In genomic region chr11:35529971-35530495, GRCh38 we compare ENCODE assay signal across 10 cellular contexts. TPM values are rescaled to one million over a fixed set of nuclear protein-coding genes. Genes with fewer than 3 reads are reported as not detected.
DNase-seq lines count a peak whose midpoint lies in the region; ATAC-seq and TF ChIP-seq lines count a peak whose summit lies in the region.
"Had no signal": no experiment of that assay in that cellular context is flagged by ENCODE, and none has a peak within 500 bp of the region (broad histone marks: within the 10 kb centered on the region; RNA-seq: fewer than 3 reads in every experiment).

No MANE protein-coding gene starts in this region.

- H3K27me3 ChIP-seq in uterus, result no peaks in the 10 kb centered on the region
- H3K27me3 ChIP-seq in naive thymus-derived CD4-positive, alpha-beta T cell (ENCODE audit: control insufficient read depth in 2 of 2, insufficient read depth in 2 of 2, low read length in 2 of 2), result no peaks in the 10 kb centered on the region

- H3K27ac Mint-ChIP-seq in naive thymus-derived CD4-positive, alpha-beta T cell, result no peak overlapping the region

- POLR2A ChIA-PET in naive thymus-derived CD4-positive, alpha-beta T cell (lab: Charles Lee), result no interaction called here

- peaks cover 0 to 2% (median 0%) of the 10 kb centered on the region in 11 donors for H3K9me3 Mint-ChIP-seq in naive thymus-derived CD4-positive, alpha-beta T cell

- peaks cover 0 to 10% (median 2%) of the 10 kb centered on the region in 7 donors for H3K4me1 Mint-ChIP-seq in naive thymus-derived CD4-positive, alpha-beta T cell

- H3K4me3 Mint-ChIP-seq in naive thymus-derived CD4-positive, alpha-beta T cell, result no peak overlapping the region
- H3K4me3 Mint-ChIP-seq: brain had no signal

- H3K4me3 ChIP-seq in astrocyte of the spinal cord (ENCODE audit: low read depth, low read length), result no peak overlapping the region
- no peak overlapping the region for H3K4me3 ChIP-seq in uterus
- no peak overlapping the region for H3K4me3 ChIP-seq in naive thymus-derived CD4-positive, alpha-beta T cell (ENCODE audit: low read length)
- H3K4me3 ChIP-seq: K562 had no signal

- in situ Hi-C loops in astrocyte of the spinal cord (cut with HindIII; ENCODE audit: low sequenced_read_pairs), result no loop called here
- in situ Hi-C loops in GM13976 (cut with MboI; ENCODE audit: low sequenced_read_pairs, unreplicated experiment), result no loop called here

- DNase-seq in HK-2 (ENCODE audit: unreplicated experiment) (peak; percentile 18), astrocyte of the spinal cord (ENCODE audit: low read depth, low spot score) (peak; percentile 96), iPS-NIHi11 (ENCODE audit: low spot score) (peak; percentile 29), uterus (peak; percentile 45 to 77), GM13976 (ENCODE audit: low spot score) (no peak)
- DNase-seq in activated naive CD4-positive, alpha-beta T cell treated with Interleukin-2 at 50 U/mL for 16 hours, result no peak
- DNase-seq in naive thymus-derived CD4-positive, alpha-beta T cell, result no peak

- H3K27ac ChIP-seq in uterus, result peak overlapping the region; percentile 53 to 67
- no peak overlapping the region for H3K27ac ChIP-seq in naive thymus-derived CD4-positive, alpha-beta T cell (ENCODE audit: low read depth, low read length)

- intact Hi-C loops in uterus (cut with DNase I; ENCODE audit: low total_unique reads), result no loop called here
- intact Hi-C loops in naive thymus-derived CD4-positive, alpha-beta T cell (cut with micrococcal nuclease), result no loop called here

- TF ChIP-seq CTCF in astrocyte of the spinal cord (IDR thresholded peaks at IDR 0.05; ENCODE audit: low read depth, low read length) (no peak), uterus (IDR thresholded peaks at IDR 0.05) (no peak), GM13976 (IDR thresholded peaks at IDR 0.05; ENCODE audit: borderline replicate concordance, control extremely low read depth, extremely low read depth, insufficient read depth, missing control alignments) (no peak)

- H3K36me3 ChIP-seq in uterus, result no peaks in the 10 kb centered on the region
- no peaks in the 10 kb centered on the region for H3K36me3 ChIP-seq in naive thymus-derived CD4-positive, alpha-beta T cell (ENCODE audit: control insufficient read depth in 2 of 3, insufficient read depth in 3 of 3, low read length in 3 of 3)

- peaks cover 40 to 53% (median 47%) of the 10 kb centered on the region in 5 donors for H3K27me3 Mint-ChIP-seq in naive thymus-derived CD4-positive, alpha-beta T cell

- H3K4me1 ChIP-seq in uterus, result no peaks in the 10 kb centered on the region
- H3K4me1 ChIP-seq in naive thymus-derived CD4-positive, alpha-beta T cell (ENCODE audit: control insufficient read depth in 2 of 2, insufficient read depth in 2 of 2, low read length in 2 of 2), result no peaks in the 10 kb centered on the region

- no peak for TF ChIP-seq POLR2A in uterus (IDR thresholded peaks at IDR 0.05)

- peaks cover 0 to 4% (median 0%) of the 10 kb centered on the region in 5 donors for H3K36me3 Mint-ChIP-seq in naive thymus-derived CD4-positive, alpha-beta T cell
- H3K36me3 Mint-ChIP-seq: brain had no signal

- H3K9me3 ChIP-seq in uterus, result no peaks in the 10 kb centered on the region
- no peaks in the 10 kb centered on the region for H3K9me3 ChIP-seq in naive thymus-derived CD4-positive, alpha-beta T cell (ENCODE audit: control insufficient read depth in 2 of 3, low read length in 3 of 3)

- no peak for ATAC-seq in naive thymus-derived CD4-positive, alpha-beta T cell
- ATAC-seq: K562 had no signal

- CTCF ChIA-PET in naive thymus-derived CD4-positive, alpha-beta T cell (lab: Charles Lee), result no interaction called here

RNA-seq across cellular contexts. Expression of gene PAMR1, which starts 4.6 kb away (rescaled TPM):
- 100 to 1,000 TPM in 1 of 4 donors, 10 to 100 TPM in 3; 26.8 to 172 (median 53.6) TPM for total RNA-seq in uterus
- total RNA-seq in naive thymus-derived CD4-positive, alpha-beta T cell, result not detected
- not detected for polyA plus RNA-seq in naive thymus-derived CD4-positive, alpha-beta T cell
- total RNA-seq: K562; T-helper 1 cell treated with Interleukin-12 subunit alpha and Interleukin-12 subunit beta and Interleukin-4 antibody, amounts not matched to agents 30 ng/mL and 1 ng/mL, for 36 hours had no signal
- polyA plus RNA-seq: K562 had no signal

Comparison
In these comparisons a context has a peak if more than half of its experiments do, and no peak if none do; other contexts are left out.
1. DNase-seq: peak in HK-2 (single experiment), astrocyte of the spinal cord (single experiment), iPS-NIHi11 (single experiment) and uterus (2 of 2); none in activated naive CD4-positive, alpha-beta T cell treated with Interleukin-2 at 50 U/mL for 16 hours (single experiment), naive thymus-derived CD4-positive, alpha-beta T cell (0 of 9) and GM13976 (single experiment).
2. RNA of gene PAMR1, which starts 4.6 kb away (total RNA-seq): 26.8 to 172 TPM in uterus; not detected in naive thymus-derived CD4-positive, alpha-beta T cell; every median in the first group is over 10 times any median in the second.